9 cellular contexts compared by ENCODE assay signal in the genomic region with DNA sequence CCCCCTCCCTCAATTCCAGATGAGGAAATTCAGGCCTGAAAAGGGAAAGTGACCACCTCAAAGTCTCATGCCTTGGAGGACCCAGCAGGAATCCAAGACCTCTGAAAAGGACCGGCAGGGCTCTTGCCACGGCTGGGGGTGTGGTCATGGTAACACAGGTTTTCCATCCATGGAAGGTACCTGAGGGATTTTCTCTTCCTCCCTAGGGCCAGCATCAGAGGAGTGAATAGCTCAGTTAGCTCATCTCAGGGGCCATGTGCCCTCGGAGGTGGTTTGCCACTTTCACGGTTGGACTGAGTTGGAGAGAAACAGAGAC. TPM values are rescaled to one million over a fixed set of nuclear protein-coding genes. Genes with fewer than 3 reads are reported as not detected.
DNase-seq lines count a peak whose midpoint lies in the region; ATAC-seq and TF ChIP-seq lines count a peak whose summit lies in the region.
"Had no signal": no experiment of that assay in that cellular context is flagged by ENCODE, and none has a peak within 500 bp of the region (broad histone marks: within the 10 kb centered on the region; RNA-seq: fewer than 3 reads in every experiment).

No MANE protein-coding gene starts in this region.

- peaks cover 4% of the 10 kb centered on the region for H3K27me3 ChIP-seq in CD8-positive, alpha-beta T cell (ENCODE audit: insufficient read depth, low read length)

- no peak for ATAC-seq in CD8-positive, alpha-beta T cell
- peak; percentile 1 for ATAC-seq in HG03135 (IDR thresholded peaks at IDR 0.05; ENCODE audit: unreplicated experiment)
- no peak for ATAC-seq in natural killer cell treated with Interleukin-12 subunit alpha and Interleukin-12 subunit beta and Interleukin-15 and Interleukin-18, amount 100 ng/mL, for 72 hours
- ATAC-seq in HG03139 (IDR thresholded peaks at IDR 0.05; ENCODE audit: unreplicated experiment): no peak
- ATAC-seq in GM18868 (IDR thresholded peaks at IDR 0.05; ENCODE audit: unreplicated experiment): no peak

- H3K9me3 Mint-ChIP-seq in CD8-positive, alpha-beta T cell: no peaks in the 10 kb centered on the region
- H3K9me3 Mint-ChIP-seq in MCF 10A (ENCODE audit: unreplicated experiment): no peaks in the 10 kb centered on the region
- H3K9me3 Mint-ChIP-seq in natural killer cell treated with Interleukin-12 subunit alpha and Interleukin-12 subunit beta and Interleukin-15 and Interleukin-18, amount 100 ng/mL, for 72 hours: no peaks in the 10 kb centered on the region

- BruUV-seq in MCF 10A (replicated peaks; lab: Mats Ljungman, UMichigan): no TSS peak

- no peaks in the 10 kb centered on the region for H3K9me3 ChIP-seq in CD8-positive, alpha-beta T cell (ENCODE audit: low read length)

- no peak overlapping the region for H3K27ac ChIP-seq in CD8-positive, alpha-beta T cell (ENCODE audit: low read depth, low read length)

- intact Hi-C loops in CD8-positive, alpha-beta T cell (cut with DNase I, micrococcal nuclease): loop anchor here in 1 of 2 experiments (10.0 kb wide), 1 partner anchor 113 kb away; no protein-coding TSS in a partner anchor
- intact Hi-C loops in MCF 10A (cut with micrococcal nuclease): loop anchor here (5.0 kb wide), 2 partner anchors 51 to 136 kb away; a partner anchor contains a TSS

- DNase-seq in CD8-positive, alpha-beta T cell: no peak
- DNase-seq in MCF 10A (ENCODE audit: unreplicated experiment): no peak
- DNase-seq in natural killer cell treated with Interleukin-12 subunit alpha and Interleukin-12 subunit beta and Interleukin-15 and Interleukin-18, amount 100 ng/mL, for 72 hours (ENCODE audit: low spot score): no peak
- no peak for DNase-seq in SIG-M5 treated with dmso at 0.1 percent for 504 hours (lab: John Stamatoyannopoulos, UW; ENCODE audit: unreplicated experiment)
- no peak for DNase-seq in globus pallidus (ENCODE audit: low spot score)
- DNase-seq: activated CD4-positive, alpha-beta T cell treated with anti-CD3 and anti-CD28 coated beads, Interleukin-2, amount 50 U/mL, for 4 hours had no signal

- peaks cover 35% of the 10 kb centered on the region for H3K4me1 ChIP-seq in CD8-positive, alpha-beta T cell (ENCODE audit: insufficient read depth, low read length)

- H3K36me3 ChIP-seq in CD8-positive, alpha-beta T cell (ENCODE audit: insufficient read depth, low read length): no peaks in the 10 kb centered on the region

- H3K36me3 Mint-ChIP-seq in CD8-positive, alpha-beta T cell: peaks cover 4% of the 10 kb centered on the region
- no peaks in the 10 kb centered on the region for H3K36me3 Mint-ChIP-seq in MCF 10A (ENCODE audit: insufficient read depth, unreplicated experiment)
- no peaks in the 10 kb centered on the region for H3K36me3 Mint-ChIP-seq in natural killer cell treated with Interleukin-12 subunit alpha and Interleukin-12 subunit beta and Interleukin-15 and Interleukin-18, amount 100 ng/mL, for 72 hours

- CTCF ChIA-PET in CD8-positive, alpha-beta T cell (lab: Charles Lee): interaction anchor here (0.8 to 1.0 kb wide), 2 partner anchors 10 to 41 kb away, joined by 3 read pairs; no protein-coding TSS in a partner anchor
- CTCF ChIA-PET in MCF 10A (lab: Yijun Ruan, JAX): interaction anchor here (0.6 to 3.1 kb wide), 10 partner anchors 14 to 369 kb away, joined by 3 to 15 read pairs (median 4); no protein-coding TSS in a partner anchor

- POLR2A ChIA-PET in CD8-positive, alpha-beta T cell (lab: Charles Lee): no interaction called here
- POLR2A ChIA-PET in MCF 10A (lab: Yijun Ruan, JAX): interaction anchor here (0.7 to 2.2 kb wide), 4 partner anchors 16 to 50 kb away, joined by 3 to 14 read pairs (median 4); no protein-coding TSS in a partner anchor

- H3K4me3 Mint-ChIP-seq in CD8-positive, alpha-beta T cell: peak overlapping the region; percentile 90
- H3K4me3 Mint-ChIP-seq in MCF 10A (ENCODE audit: unreplicated experiment): peak overlapping the region; percentile 85
- peak overlapping the region; percentile 83 for H3K4me3 Mint-ChIP-seq in natural killer cell treated with Interleukin-12 subunit alpha and Interleukin-12 subunit beta and Interleukin-15 and Interleukin-18, amount 100 ng/mL, for 72 hours

- peak overlapping the region; percentile 64 for H3K27ac Mint-ChIP-seq in CD8-positive, alpha-beta T cell
- H3K27ac Mint-ChIP-seq in MCF 10A (ENCODE audit: low read depth, unreplicated experiment): no peak overlapping the region
- H3K27ac Mint-ChIP-seq in natural killer cell treated with Interleukin-12 subunit alpha and Interleukin-12 subunit beta and Interleukin-15 and Interleukin-18, amount 100 ng/mL, for 72 hours: peak overlapping the region; percentile 15 to 81

- H3K27me3 Mint-ChIP-seq in CD8-positive, alpha-beta T cell (ENCODE audit: low read depth): peaks cover 40% of the 10 kb centered on the region
- peaks cover 48% of the 10 kb centered on the region for H3K27me3 Mint-ChIP-seq in MCF 10A (ENCODE audit: insufficient read depth, unreplicated experiment)
- peaks cover 0 to 8% of the 10 kb centered on the region in 2 donors for H3K27me3 Mint-ChIP-seq in natural killer cell treated with Interleukin-12 subunit alpha and Interleukin-12 subunit beta and Interleukin-15 and Interleukin-18, amount 100 ng/mL, for 72 hours

- peak overlapping the region; percentile 57 for H3K4me3 ChIP-seq in CD8-positive, alpha-beta T cell (ENCODE audit: low read depth, low read length)

- no peak for TF ChIP-seq CTCF in CD8-positive, alpha-beta T cell (IDR thresholded peaks at IDR 0.05)
- no peak for TF ChIP-seq CTCF in MCF 10A (IDR thresholded peaks at IDR 0.05; ENCODE audit: unreplicated experiment)

- H3K4me1 Mint-ChIP-seq in CD8-positive, alpha-beta T cell (ENCODE audit: low read depth): peaks cover 48% of the 10 kb centered on the region
- H3K4me1 Mint-ChIP-seq in MCF 10A (ENCODE audit: insufficient read depth, unreplicated experiment): peaks cover 10% of the 10 kb centered on the region
- peaks cover 58 to 66% of the 10 kb centered on the region in 2 donors for H3K4me1 Mint-ChIP-seq in natural killer cell treated with Interleukin-12 subunit alpha and Interleukin-12 subunit beta and Interleukin-15 and Interleukin-18, amount 100 ng/mL, for 72 hours (ENCODE audit: low read depth in 2 of 2)

RNA-seq across cellular contexts. Expression of a gene that starts 1.3 kb away (rescaled TPM):
- total RNA-seq in CD8-positive, alpha-beta T cell: 1 to 10 TPM; 4.0 to 5.8 TPM
- total RNA-seq in MCF 10A (2022): 0.12 TPM in 1 of 2 replicates, not detected in the other
- 100 to 1,000 TPM in 1 of 2 donors, 10 to 100 TPM in 1; 13.3 to 104 TPM for total RNA-seq in natural killer cell treated with Interleukin-12 subunit alpha and Interleukin-12 subunit beta and Interleukin-15 and Interleukin-18, amount 100 ng/mL, for 72 hours

RNA-seq across cellular contexts. Expression of a gene that starts 59.7 kb away (rescaled TPM):
- total RNA-seq in CD8-positive, alpha-beta T cell: not detected
- total RNA-seq in MCF 10A (2022): not detected in 2 replicates
- under 1 TPM in 1 of 2 donors, not detected in 1; 0.50 TPM for total RNA-seq in natural killer cell treated with Interleukin-12 subunit alpha and Interleukin-12 subunit beta and Interleukin-15 and Interleukin-18, amount 100 ng/mL, for 72 hours
